Comparison of ENCODE assay signal across 1 cellular context in genomic region chr19:51783373-51783772, GRCh38.
A peak's percentile ranks its signal among the peaks of the same experiment; 100 is the strongest.
TF ChIP-seq lines count a peak whose summit lies in the region.

No MANE protein-coding gene starts in this region.

TF ChIP-seq in HepG2, 621 proteins besides CTCF, POLR2A, EP300 and RAD21:
- TF ChIP-seq ZNF225 (CRISPR knock-in tag; IDR thresholded peaks at IDR 0.05): no peak
- peak; percentile 33 for TF ChIP-seq STAG1 (CRISPR knock-in tag; IDR thresholded peaks at IDR 0.05)
- no peak for TF ChIP-seq ZNF678 (CRISPR knock-in tag; IDR thresholded peaks at IDR 0.05)
